22 cellular contexts compared by ENCODE assay signal in the genomic region with DNA sequence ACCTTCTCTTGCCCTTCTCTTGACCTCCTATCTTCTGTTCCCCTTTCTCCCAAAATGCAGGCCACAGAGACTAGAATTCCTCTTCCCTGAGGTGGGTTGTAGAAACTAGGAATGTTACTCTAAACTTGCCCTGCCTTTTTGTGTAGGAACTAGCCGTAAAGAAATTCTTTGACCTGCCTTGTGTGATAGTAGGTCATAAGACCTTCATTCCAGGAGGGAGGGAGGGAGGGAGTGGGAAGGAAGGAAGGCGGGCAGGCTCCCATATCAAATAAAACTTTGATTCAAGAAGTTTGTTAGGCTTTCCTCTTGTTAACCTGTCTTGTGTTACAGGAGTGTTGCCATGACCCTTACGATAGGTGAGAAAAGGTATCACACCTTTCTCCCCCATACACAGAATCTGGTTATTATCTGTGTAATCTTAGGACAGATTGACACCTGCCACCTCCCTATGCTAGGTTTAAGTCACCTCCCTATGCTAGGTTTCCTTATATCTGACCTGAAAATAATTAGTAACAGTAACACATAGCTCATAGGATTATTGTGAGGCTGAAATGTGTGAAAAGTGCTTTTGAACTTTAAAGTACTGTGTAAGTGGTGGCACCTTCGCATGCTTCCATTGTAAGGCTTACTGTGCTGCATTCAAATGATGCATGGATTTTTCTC. TPM values are rescaled to one million over a fixed set of nuclear protein-coding genes. Genes with fewer than 3 reads are reported as not detected.
DNase-seq lines count a peak whose midpoint lies in the region; ATAC-seq and TF ChIP-seq lines count a peak whose summit lies in the region.
"Had no signal": no experiment of that assay in that cellular context is flagged by ENCODE, and none has a peak within 500 bp of the region (broad histone marks: within the 10 kb centered on the region; RNA-seq: fewer than 3 reads in every experiment).

No MANE protein-coding gene starts in this region.

- H3K27ac ChIP-seq in left lung (no peak overlapping the region), neuronal stem cell (replicated peaks; ENCODE audit: low read length) (no peak overlapping the region), neural progenitor cell (no peak overlapping the region)
- H3K27ac ChIP-seq: adrenal gland, breast epithelium had no signal

- H3K18ac ChIP-seq in neuronal stem cell (ENCODE audit: low read length): no peak overlapping the region

- no peak overlapping the region for H3K4ac ChIP-seq in neuronal stem cell (ENCODE audit: low read length)

- no peak overlapping the region for H2AFZ ChIP-seq in neuronal stem cell (ENCODE audit: low read length)
- no peak overlapping the region for H2AFZ ChIP-seq in neural progenitor cell (replicated peaks)

- H3K36me3 Mint-ChIP-seq in activated T-helper 1 cell treated with anti-CD3 and anti-CD28 coated beads, Interleukin-12 subunit alpha, Interleukin-12 subunit beta, Interleukin-2, Interleukin-4 antibody, amounts not matched to agents 30 ng/mL and 10 ng/mL and 1 ng/mL, durations not matched to agents 14 hours and 24 hours and 36 hours (ENCODE audit: low read depth): peaks cover 13% of the 10 kb centered on the region
- H3K36me3 Mint-ChIP-seq in neural progenitor cell: no peaks in the 10 kb centered on the region
- H3K36me3 Mint-ChIP-seq: naive thymus-derived CD8-positive, alpha-beta T cell had no signal

- peak overlapping the region; percentile 37 for H3K4me3 Mint-ChIP-seq in activated T-helper 1 cell treated with anti-CD3 and anti-CD28 coated beads, Interleukin-12 subunit alpha, Interleukin-12 subunit beta, Interleukin-2, Interleukin-4 antibody, amounts not matched to agents 30 ng/mL and 10 ng/mL and 1 ng/mL, durations not matched to agents 14 hours and 24 hours and 36 hours
- H3K4me3 Mint-ChIP-seq in neural progenitor cell: no peak overlapping the region

- H3K27me3 ChIP-seq in left lung (no peaks in the 10 kb centered on the region), neuronal stem cell (ENCODE audit: control insufficient read depth in 3 of 3, insufficient read depth in 3 of 3, low read depth in 1 of 3, low read length in 3 of 3) (no peaks in the 10 kb centered on the region), neural progenitor cell (peaks cover 11% of the 10 kb centered on the region)
- H3K27me3 ChIP-seq: adrenal gland, breast epithelium had no signal

- no peak overlapping the region for H2BK15ac ChIP-seq in neuronal stem cell (ENCODE audit: low read length)

- H2AK5ac ChIP-seq in neuronal stem cell (ENCODE audit: low read depth, low read length): no peak overlapping the region

- no peaks in the 10 kb centered on the region for H3K79me1 ChIP-seq in neuronal stem cell (ENCODE audit: low read depth, low read length)

- intact Hi-C loops in left ventricle myocardium superior (cut with micrococcal nuclease) (no loop called here), Right ventricle myocardium inferior (cut with DNase I) (no loop called here), left lung (cut with DNase I) (no loop called here)
- intact Hi-C loops in activated T-helper 1 cell treated with anti-CD3 and anti-CD28 coated beads, Interleukin-12 subunit alpha, Interleukin-12 subunit beta, Interleukin-2, Interleukin-4 antibody, amounts not matched to agents 30 ng/mL and 10 ng/mL and 1 ng/mL, durations not matched to agents 14 hours and 24 hours and 36 hours (cut with micrococcal nuclease): loop anchor here (10.0 kb wide), 2 partner anchors 599 to 699 kb away; a partner anchor contains a TSS

- H2BK12ac ChIP-seq in neuronal stem cell (ENCODE audit: low read length): no peak overlapping the region

- H2BK5ac ChIP-seq in neuronal stem cell (ENCODE audit: low read length): no peak overlapping the region

- H2BK120ac ChIP-seq in neuronal stem cell (ENCODE audit: low read depth, low read length): no peak overlapping the region

- no peaks in the 10 kb centered on the region for H3K9me3 ChIP-seq in left lung
- peaks cover 0 to 3% of the 10 kb centered on the region in 2 donors for H3K9me3 ChIP-seq in neuronal stem cell (replicated peaks in 1 of 2; ENCODE audit: control insufficient read depth in 2 of 2, insufficient read depth in 1 of 2, low read depth in 1 of 2, low read length in 2 of 2)
- no peaks in the 10 kb centered on the region for H3K9me3 ChIP-seq in neural progenitor cell (ENCODE audit: low read depth)
- H3K9me3 ChIP-seq: adrenal gland, breast epithelium had no signal

- H3F3A ChIP-seq in neural progenitor cell (ENCODE audit: low read depth): no peaks in the 10 kb centered on the region

- no peaks in the 10 kb centered on the region for H3K9me3 Mint-ChIP-seq in activated T-helper 1 cell treated with anti-CD3 and anti-CD28 coated beads, Interleukin-12 subunit alpha, Interleukin-12 subunit beta, Interleukin-2, Interleukin-4 antibody, amounts not matched to agents 30 ng/mL and 10 ng/mL and 1 ng/mL, durations not matched to agents 14 hours and 24 hours and 36 hours
- H3K9me3 Mint-ChIP-seq in neural progenitor cell: no peaks in the 10 kb centered on the region
- H3K9me3 Mint-ChIP-seq: naive thymus-derived CD8-positive, alpha-beta T cell had no signal

- no peaks in the 10 kb centered on the region for H3K79me2 ChIP-seq in neural progenitor cell (ENCODE audit: low read depth)

- H3K4me1 Mint-ChIP-seq in activated T-helper 1 cell treated with anti-CD3 and anti-CD28 coated beads, Interleukin-12 subunit alpha, Interleukin-12 subunit beta, Interleukin-2, Interleukin-4 antibody, amounts not matched to agents 30 ng/mL and 10 ng/mL and 1 ng/mL, durations not matched to agents 14 hours and 24 hours and 36 hours (ENCODE audit: low read depth): peaks cover 75% of the 10 kb centered on the region
- peaks cover 9% of the 10 kb centered on the region for H3K4me1 Mint-ChIP-seq in neural progenitor cell

- WGBS in neuronal stem cell (ENCODE audit: extremely low coverage in 2 of 2, insufficient read length in 2 of 2, insufficient replicate concordance in 1 of 2), 2 donors: no CpG with 5 or more reads among the region's 4 CpGs

- H3K4me2 ChIP-seq in neuronal stem cell (ENCODE audit: insufficient read depth, low read length, poor library complexity, severe bottlenecking): no peak overlapping the region
- H3K4me2 ChIP-seq in neural progenitor cell: no peak overlapping the region

- H4K20me1 ChIP-seq in neural progenitor cell (ENCODE audit: low read depth): no peaks in the 10 kb centered on the region

- peak overlapping the region; percentile 81 for H3K27ac Mint-ChIP-seq in activated T-helper 1 cell treated with anti-CD3 and anti-CD28 coated beads, Interleukin-12 subunit alpha, Interleukin-12 subunit beta, Interleukin-2, Interleukin-4 antibody, amounts not matched to agents 30 ng/mL and 10 ng/mL and 1 ng/mL, durations not matched to agents 14 hours and 24 hours and 36 hours
- H3K27ac Mint-ChIP-seq in neural progenitor cell: no peak overlapping the region

- no peaks in the 10 kb centered on the region for H3K27me3 Mint-ChIP-seq in activated T-helper 1 cell treated with anti-CD3 and anti-CD28 coated beads, Interleukin-12 subunit alpha, Interleukin-12 subunit beta, Interleukin-2, Interleukin-4 antibody, amounts not matched to agents 30 ng/mL and 10 ng/mL and 1 ng/mL, durations not matched to agents 14 hours and 24 hours and 36 hours (ENCODE audit: insufficient read depth)
- H3K27me3 Mint-ChIP-seq in neural progenitor cell (ENCODE audit: insufficient read depth, low read depth): peaks cover 6% of the 10 kb centered on the region

- H3K14ac ChIP-seq in neuronal stem cell (ENCODE audit: low read length): no peak overlapping the region

- no peak overlapping the region for H4K8ac ChIP-seq in neuronal stem cell (ENCODE audit: low read depth, low read length)

- ATAC-seq in left ventricle myocardium superior (peak; percentile 14), Right ventricle myocardium inferior (no peak), left lung (peak; percentile 34)
- ATAC-seq: naive thymus-derived CD8-positive, alpha-beta T cell had no signal

- H3K4me1 ChIP-seq in left lung (no peaks in the 10 kb centered on the region), neuronal stem cell (ENCODE audit: control insufficient read depth in 2 of 2, insufficient read depth in 1 of 2, low read depth in 1 of 2, low read length in 2 of 2) (peaks cover 0 to 7% of the 10 kb centered on the region in 2 donors), neural progenitor cell (no peaks in the 10 kb centered on the region)
- H3K4me1 ChIP-seq: adrenal gland, breast epithelium had no signal

- H3K36me3 ChIP-seq in left lung (no peaks in the 10 kb centered on the region), neuronal stem cell (replicated peaks in 1 of 2; ENCODE audit: control insufficient read depth in 2 of 2, insufficient read depth in 2 of 2, low read length in 2 of 2) (no peaks in the 10 kb centered on the region), neural progenitor cell (no peaks in the 10 kb centered on the region)
- H3K36me3 ChIP-seq: adrenal gland, breast epithelium had no signal

- H3K23ac ChIP-seq in neuronal stem cell (ENCODE audit: low read depth, low read length, poor library complexity): no peak overlapping the region

- DNase-seq in left ventricle myocardium superior: no peak
- DNase-seq in Right ventricle myocardium inferior (ENCODE audit: missing footprints): no peak
- DNase-seq in activated T-helper 1 cell treated with anti-CD3 and anti-CD28 coated beads, Interleukin-12 subunit alpha, Interleukin-12 subunit beta, Interleukin-2, Interleukin-4 antibody, amounts not matched to agents 30 ng/mL and 10 ng/mL and 1 ng/mL, durations not matched to agents 14 hours and 24 hours and 36 hours (ENCODE audit: low spot score): no peak
- DNase-seq in left lung: no peak
- DNase-seq in hypothalamus (lab: John Stamatoyannopoulos, UW): no peak
- no peak for DNase-seq in neuronal stem cell (ENCODE audit: low spot score)
- no peak for DNase-seq in neural progenitor cell (ENCODE audit: low spot score)
- DNase-seq in DMS79 (lab: John Stamatoyannopoulos, UW): no peak
- DNase-seq: activated CD8-positive, alpha-beta memory T cell treated with anti-CD3 and anti-CD28 coated beads for 24 hours; activated effector memory CD4-positive, alpha-beta T cell treated with Interleukin-2 at 50 U/mL for 16 hours; adrenal gland; dermis blood vessel endothelial cell; DND-41; mammary epithelial cell; naive thymus-derived CD8-positive, alpha-beta T cell; NCI-H1048; NCI-H1930; NCI-H345; NCI-H82; SHP77; stimulated activated CD4-positive, alpha-beta T cell treated with anti-CD3 and anti-CD28 coated beads, Interleukin-1b, Interleukin-23, amount 100 ng/mL, for 48 hours had no signal

- TF ChIP-seq CTCF in left lung (IDR thresholded peaks at IDR 0.05): no peak
- no peak for TF ChIP-seq CTCF in neural progenitor cell (IDR thresholded peaks at IDR 0.05)

- no peak overlapping the region for H4K91ac ChIP-seq in neuronal stem cell (ENCODE audit: low read depth, low read length, poor library complexity)

- no peak overlapping the region for H3K9ac ChIP-seq in neuronal stem cell (ENCODE audit: low read depth, low read length, poor library complexity)
- no peak overlapping the region for H3K9ac ChIP-seq in neural progenitor cell

- no peak overlapping the region for H3K4me3 ChIP-seq in left lung
- no peak overlapping the region for H3K4me3 ChIP-seq in neuronal stem cell (ENCODE audit: low read length in 2 of 2)
- no peak overlapping the region for H3K4me3 ChIP-seq in neural progenitor cell
- H3K4me3 ChIP-seq: adrenal gland, breast epithelium had no signal

RNA-seq across cellular contexts. Expression of a gene that starts 32.6 kb away (rescaled TPM):
- total RNA-seq in left ventricle myocardium superior: 35.0 TPM
- 46.1 TPM for total RNA-seq in Right ventricle myocardium inferior
- total RNA-seq in activated T-helper 1 cell treated with anti-CD3 and anti-CD28 coated beads, Interleukin-12 subunit alpha, Interleukin-12 subunit beta, Interleukin-2, Interleukin-4 antibody, amounts not matched to agents 30 ng/mL and 10 ng/mL and 1 ng/mL, durations not matched to agents 14 hours and 24 hours and 36 hours: 15.7 and 16.3 TPM in 2 replicates
- total RNA-seq in left lung: 10 to 100 TPM; 45.6 to 83.4 TPM
- polyA plus RNA-seq in neuronal stem cell (2013, experiment 1 of 2): 27.2 TPM
- 27.6 TPM for polyA plus RNA-seq in neuronal stem cell (2013, experiment 2 of 2)
- total RNA-seq in neural progenitor cell (ENCODE audit: low replicate concordance): 28.5 and 37.4 TPM in 2 replicates
